In the genomic region with DNA sequence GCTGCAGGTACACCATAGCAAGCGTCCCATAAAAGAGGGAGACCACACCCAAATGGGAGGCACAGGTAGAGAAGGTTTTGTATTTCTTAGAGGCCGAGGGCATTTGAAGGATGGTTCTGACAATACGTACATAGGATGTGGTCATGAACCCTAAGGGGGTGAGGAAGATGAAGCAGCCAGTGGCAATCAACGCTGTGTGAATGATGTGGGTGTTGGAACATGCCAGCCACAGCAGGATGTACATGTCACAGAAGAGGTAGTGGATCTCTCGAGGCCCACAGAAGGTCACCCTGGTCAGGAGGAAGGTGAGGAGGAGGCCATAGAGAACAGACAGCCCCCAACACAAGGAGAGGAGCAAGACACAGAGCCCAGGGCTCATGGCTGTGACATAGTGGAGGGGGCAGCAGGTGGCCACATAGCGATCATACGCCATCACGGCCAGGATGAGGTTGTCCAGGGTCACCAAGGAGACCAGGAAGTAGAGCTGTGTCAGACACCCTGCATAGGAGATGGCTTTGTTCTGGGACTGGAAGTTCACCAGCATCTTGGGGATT, we compare ENCODE assay signal across 16 cellular contexts. TPM values are rescaled to one million over a fixed set of nuclear protein-coding genes. Genes with fewer than 3 reads are reported as not detected.
DNase-seq lines count a peak whose midpoint lies in the region; ATAC-seq, FAIRE-seq and TF ChIP-seq lines count a peak whose summit lies in the region.
"Not testable (repeated sequence)": the region's sequence is repeated elsewhere in the genome, so short reads cannot be mapped to it uniquely, and the experiment has no call there.
"Had no signal": no experiment of that assay in that cellular context is flagged by ENCODE, and none has a peak within 500 bp of the region (broad histone marks: within the 10 kb centered on the region; RNA-seq: fewer than 3 reads in every experiment).

No MANE protein-coding gene starts in this region.

- not testable (repeated sequence) for H3K4me3 Mint-ChIP-seq in CD8-positive, alpha-beta T cell; effector memory CD8-positive, alpha-beta T cell; naive thymus-derived CD4-positive, alpha-beta T cell; natural killer cell treated with Interleukin-12 subunit alpha and Interleukin-12 subunit beta and Interleukin-15 and Interleukin-18, amount 100 ng/mL, for 72 hours

- peak; percentile 63 for FAIRE-seq in A549 (lab: Jason Lieb, UNC)
- FAIRE-seq in HTR-8/SVneo (lab: Jason Lieb, UNC) = peak; percentile 60
- FAIRE-seq in bronchial epithelial cell (lab: Jason Lieb, UNC) = peak; percentile 62

- H3K36me3 Mint-ChIP-seq in CD8-positive, alpha-beta T cell; effector memory CD8-positive, alpha-beta T cell (ENCODE audit: insufficient read depth); naive thymus-derived CD4-positive, alpha-beta T cell; natural killer cell treated with Interleukin-12 subunit alpha and Interleukin-12 subunit beta and Interleukin-15 and Interleukin-18, amount 100 ng/mL, for 72 hours: not testable (repeated sequence)

- not testable (repeated sequence) for TF ChIP-seq CTCF in A549 (IDR thresholded peaks at IDR 0.05); CD8-positive, alpha-beta T cell (IDR thresholded peaks at IDR 0.05); bronchial epithelial cell (IDR thresholded peaks at IDR 0.05; ENCODE audit: insufficient read depth, low read length, severe bottlenecking); upper lobe of left lung (IDR thresholded peaks at IDR 0.05)

- not testable (repeated sequence) for H3K4me2 ChIP-seq in A549

- TF ChIP-seq POLR2A in A549 (IDR thresholded peaks at IDR 0.05; ENCODE audit: low read length); upper lobe of left lung (IDR thresholded peaks at IDR 0.05): not testable (repeated sequence)

- H3K27me3 Mint-ChIP-seq in CD8-positive, alpha-beta T cell (ENCODE audit: low read depth); effector memory CD8-positive, alpha-beta T cell; naive thymus-derived CD4-positive, alpha-beta T cell; natural killer cell treated with Interleukin-12 subunit alpha and Interleukin-12 subunit beta and Interleukin-15 and Interleukin-18, amount 100 ng/mL, for 72 hours: not testable (repeated sequence)

- TF ChIP-seq EP300 in A549 (IDR thresholded peaks at IDR 0.05); upper lobe of left lung (IDR thresholded peaks at IDR 0.05): not testable (repeated sequence)

- intact Hi-C loops in CD8-positive, alpha-beta T cell (cut with DNase I, micrococcal nuclease); naive thymus-derived CD4-positive, alpha-beta T cell (cut with micrococcal nuclease): not testable (repeated sequence)

- DNase-seq in A549 (ENCODE audit: low read depth in 1 of 2, low spot score in 1 of 2); CD8-positive, alpha-beta T cell; HTR-8/SVneo (ENCODE audit: insufficient read length, low spot score); bronchial epithelial cell (ENCODE audit: low read depth); effector memory CD8-positive, alpha-beta T cell; naive thymus-derived CD4-positive, alpha-beta T cell; natural killer cell treated with Interleukin-12 subunit alpha and Interleukin-12 subunit beta and Interleukin-15 and Interleukin-18, amount 100 ng/mL, for 72 hours (ENCODE audit: low spot score); upper lobe of left lung: not testable (repeated sequence)

- not testable (repeated sequence) for H3K9me3 ChIP-seq in A549; CD8-positive, alpha-beta T cell (ENCODE audit: low read length); naive thymus-derived CD4-positive, alpha-beta T cell (ENCODE audit: control insufficient read depth in 2 of 3, low read length in 3 of 3); upper lobe of left lung

- not testable (repeated sequence) for H3K36me3 ChIP-seq in CD8-positive, alpha-beta T cell (ENCODE audit: insufficient read depth, low read length); bronchial epithelial cell (ENCODE audit: control insufficient read depth, insufficient read depth, low read length); naive thymus-derived CD4-positive, alpha-beta T cell (ENCODE audit: control insufficient read depth in 2 of 3, insufficient read depth in 3 of 3, low read length in 3 of 3); upper lobe of left lung

- H3K9me3 Mint-ChIP-seq in CD8-positive, alpha-beta T cell; effector memory CD8-positive, alpha-beta T cell; naive thymus-derived CD4-positive, alpha-beta T cell; natural killer cell treated with Interleukin-12 subunit alpha and Interleukin-12 subunit beta and Interleukin-15 and Interleukin-18, amount 100 ng/mL, for 72 hours: not testable (repeated sequence)

- POLR2A ChIA-PET in A549 (lab: Yijun Ruan, JAX); CD8-positive, alpha-beta T cell (lab: Charles Lee); naive thymus-derived CD4-positive, alpha-beta T cell (lab: Charles Lee): not testable (repeated sequence)

- H3K4me3 ChIP-seq in A549; CD8-positive, alpha-beta T cell (ENCODE audit: low read depth, low read length); bronchial epithelial cell (ENCODE audit: low read depth, low read length); naive thymus-derived CD4-positive, alpha-beta T cell (ENCODE audit: low read length); upper lobe of left lung: not testable (repeated sequence)

- CTCF ChIA-PET in A549 (lab: Yijun Ruan, JAX); CD8-positive, alpha-beta T cell (lab: Charles Lee); naive thymus-derived CD4-positive, alpha-beta T cell (lab: Charles Lee): not testable (repeated sequence)

- H3K27ac ChIP-seq in A549; CD8-positive, alpha-beta T cell (ENCODE audit: low read depth, low read length); naive thymus-derived CD4-positive, alpha-beta T cell (ENCODE audit: low read depth, low read length); upper lobe of left lung: not testable (repeated sequence)

- 14% methylated on average over 8 of the region's 8 CpGs for WGBS in A549 (ENCODE audit: missing lambda C conversion rate)
- WGBS in upper lobe of left lung, 2 donors = 76 to 90% methylated on average over 5 to 8 of the region's 8 CpGs

- ATAC-seq in A549 = not testable (repeated sequence)
- ATAC-seq in CD8-positive, alpha-beta T cell = peak; percentile 51
- ATAC-seq in effector memory CD8-positive, alpha-beta T cell (replicated peaks) = peak; percentile 77
- peak; percentile 29 for ATAC-seq in naive thymus-derived CD4-positive, alpha-beta T cell
- ATAC-seq in natural killer cell treated with Interleukin-12 subunit alpha and Interleukin-12 subunit beta and Interleukin-15 and Interleukin-18, amount 100 ng/mL, for 72 hours = peak; percentile 86 to 93
- ATAC-seq in upper lobe of left lung (ENCODE audit: low FRiP score in 2 of 2) = peak; percentile 32 to 55

- H3K27me3 ChIP-seq in CD8-positive, alpha-beta T cell (ENCODE audit: insufficient read depth, low read length); bronchial epithelial cell (ENCODE audit: control insufficient read depth, insufficient read depth, low read length); naive thymus-derived CD4-positive, alpha-beta T cell (ENCODE audit: control insufficient read depth in 2 of 2, insufficient read depth in 2 of 2, low read length in 2 of 2); upper lobe of left lung: not testable (repeated sequence)

- not testable (repeated sequence) for H3K4me1 ChIP-seq in A549; CD8-positive, alpha-beta T cell (ENCODE audit: insufficient read depth, low read length); naive thymus-derived CD4-positive, alpha-beta T cell (ENCODE audit: control insufficient read depth in 2 of 2, insufficient read depth in 2 of 2, low read length in 2 of 2); upper lobe of left lung

- not testable (repeated sequence) for TF ChIP-seq RAD21 in A549 (conservative IDR thresholded peaks at IDR 0.05 in 1 of 2, IDR thresholded peaks at IDR 0.05 in 1 of 2)

- H3K27ac Mint-ChIP-seq in CD8-positive, alpha-beta T cell; naive thymus-derived CD4-positive, alpha-beta T cell: not testable (repeated sequence)
- peak overlapping the region in 1 of 2 donors; percentile 24 for H3K27ac Mint-ChIP-seq in effector memory CD8-positive, alpha-beta T cell
- peak overlapping the region in 1 of 2 donors; percentile 57 for H3K27ac Mint-ChIP-seq in natural killer cell treated with Interleukin-12 subunit alpha and Interleukin-12 subunit beta and Interleukin-15 and Interleukin-18, amount 100 ng/mL, for 72 hours

- not testable (repeated sequence) for H3K4me1 Mint-ChIP-seq in CD8-positive, alpha-beta T cell (ENCODE audit: low read depth); effector memory CD8-positive, alpha-beta T cell (ENCODE audit: low read depth in 2 of 2); naive thymus-derived CD4-positive, alpha-beta T cell; natural killer cell treated with Interleukin-12 subunit alpha and Interleukin-12 subunit beta and Interleukin-15 and Interleukin-18, amount 100 ng/mL, for 72 hours (ENCODE audit: low read depth in 2 of 2)

RNA-seq across cellular contexts. Expression of a gene that starts 0.5 kb away (rescaled TPM):
- polyA plus RNA-seq in A549 (2011; rRNA removed) = not detected in 2 replicates
- not detected in 2 replicates for polyA plus RNA-seq in A549 (2012; cell fraction: cytosol; rRNA removed)
- polyA plus RNA-seq in A549 (2012; cell fraction: nucleus; rRNA removed) = not detected in 2 replicates
- not detected in 3 replicates for polyA plus RNA-seq in A549 (2017; fragmentation: RNase III; extraction: RNeasy Plus Mini Kit Qiagen cat#74134 plus additional on column Dnase treatment)
- not detected in 2 replicates for polyA minus RNA-seq in A549 (2011; rRNA and poly(A)+ RNA removed)
- not detected for total RNA-seq in CD8-positive, alpha-beta T cell
- total RNA-seq in bronchial epithelial cell = not detected in 2 replicates
- total RNA-seq in naive thymus-derived CD4-positive, alpha-beta T cell = not detected
- not detected for polyA plus RNA-seq in naive thymus-derived CD4-positive, alpha-beta T cell
- total RNA-seq in natural killer cell treated with Interleukin-12 subunit alpha and Interleukin-12 subunit beta and Interleukin-15 and Interleukin-18, amount 100 ng/mL, for 72 hours = not detected
- not detected for total RNA-seq in upper lobe of left lung
- total RNA-seq: A172; A673; CD4-positive, alpha-beta T cell; CD8-positive, alpha-beta memory T cell; Daoy; G401; GM12878 had no signal
- polyA plus RNA-seq: AG04450, GM12878 had no signal

RNA-seq across cellular contexts. Expression of a gene that starts 41.3 kb away (rescaled TPM):
- not detected in 2 replicates for polyA plus RNA-seq in A549 (2011; rRNA removed)
- polyA plus RNA-seq in A549 (2012; cell fraction: cytosol; rRNA removed) = not detected in 2 replicates
- not detected in 2 replicates for polyA plus RNA-seq in A549 (2012; cell fraction: nucleus; rRNA removed)
- polyA plus RNA-seq in A549 (2017; fragmentation: RNase III; extraction: RNeasy Plus Mini Kit Qiagen cat#74134 plus additional on column Dnase treatment) = not detected in 3 replicates
- not detected in 2 replicates for polyA minus RNA-seq in A549 (2011; rRNA and poly(A)+ RNA removed)
- total RNA-seq in CD8-positive, alpha-beta T cell = not detected
- not detected in 2 replicates for total RNA-seq in bronchial epithelial cell
- not detected for total RNA-seq in naive thymus-derived CD4-positive, alpha-beta T cell
- not detected for polyA plus RNA-seq in naive thymus-derived CD4-positive, alpha-beta T cell
- total RNA-seq in natural killer cell treated with Interleukin-12 subunit alpha and Interleukin-12 subunit beta and Interleukin-15 and Interleukin-18, amount 100 ng/mL, for 72 hours = not detected
- not detected for total RNA-seq in upper lobe of left lung
- total RNA-seq: A172; A673; CD4-positive, alpha-beta T cell; CD8-positive, alpha-beta memory T cell; Daoy; G401; GM12878 had no signal
- polyA plus RNA-seq: AG04450; CD8-positive, alpha-beta memory T cell; GM12878 had no signal
